7 cellular contexts compared by ENCODE assay signal in genomic region chr2:85894534-85895278, GRCh38. TPM values are rescaled to one million over a fixed set of nuclear protein-coding genes. Genes with fewer than 3 reads are reported as not detected.
DNase-seq lines count a peak whose midpoint lies in the region; TF ChIP-seq lines count a peak whose summit lies in the region.
"Not testable (repeated sequence)": the region's sequence is repeated elsewhere in the genome, so short reads cannot be mapped to it uniquely, and the experiment has no call there.

No MANE protein-coding gene starts in this region.

- BruUV-seq in PC-9 (replicated peaks; lab: Mats Ljungman, UMichigan) = not testable (repeated sequence)

- intact Hi-C loops in PC-9 (cut with micrococcal nuclease; ENCODE audit: unreplicated experiment); dorsolateral prefrontal cortex (cut with DNase I): not testable (repeated sequence)

- not testable (repeated sequence) for H4K20me1 ChIP-seq in PC-9 (ENCODE audit: insufficient read depth); smooth muscle cell (ENCODE audit: low read depth)

- H2AFZ ChIP-seq in PC-9; smooth muscle cell (ENCODE audit: low read depth): not testable (repeated sequence)

- peaks cover 46% of the 10 kb centered on the region for H3K4me1 ChIP-seq in PC-9 (replicated peaks; ENCODE audit: insufficient read depth)
- H3K4me1 ChIP-seq in smooth muscle cell (ENCODE audit: low read depth) = peaks cover 12% of the 10 kb centered on the region

- H3K27me3 Mint-ChIP-seq in activated naive CD4-positive, alpha-beta T cell treated with anti-CD3 and anti-CD28 coated beads, Interleukin-2, amount 50 U/mL, for 24 hours; nephron progenitor cell (ENCODE audit: low read depth, poor library complexity): not testable (repeated sequence)

- H3K27ac ChIP-seq in PC-9 = not testable (repeated sequence)
- H3K27ac ChIP-seq in dorsolateral prefrontal cortex (peak overlapping the region in 56 of 59 donors; percentile 20 to 100 (median 98)), smooth muscle cell (ENCODE audit: low read depth) (peak overlapping the region; percentile 72)

- H3K4me3 Mint-ChIP-seq in activated naive CD4-positive, alpha-beta T cell treated with anti-CD3 and anti-CD28 coated beads, Interleukin-2, amount 50 U/mL, for 24 hours; nephron progenitor cell: not testable (repeated sequence)

- WGBS in smooth muscle cell (ENCODE audit: low lambda C conversion rate) = 98% methylated on average over 6 of the region's 6 CpGs

- not testable (repeated sequence) for H3K36me3 Mint-ChIP-seq in activated naive CD4-positive, alpha-beta T cell treated with anti-CD3 and anti-CD28 coated beads, Interleukin-2, amount 50 U/mL, for 24 hours; nephron progenitor cell (ENCODE audit: low read depth)

- TF ChIP-seq CTCF in PC-9 (conservative IDR thresholded peaks at IDR 0.05); dorsolateral prefrontal cortex (IDR thresholded peaks at IDR 0.05 in 54 of 56, conservative IDR thresholded peaks at IDR 0.05 in 2 of 56; ENCODE audit: low read depth in 1 of 56, partially characterized antibody in 56 of 56); nephron progenitor cell (IDR thresholded peaks at IDR 0.05); smooth muscle cell (IDR thresholded peaks at IDR 0.05; ENCODE audit: borderline replicate concordance, insufficient read depth, poor library complexity, severe bottlenecking): not testable (repeated sequence)

- H3K27ac Mint-ChIP-seq in activated naive CD4-positive, alpha-beta T cell treated with anti-CD3 and anti-CD28 coated beads, Interleukin-2, amount 50 U/mL, for 24 hours = peak overlapping the region; percentile 1
- peak overlapping the region; percentile 84 for H3K27ac Mint-ChIP-seq in nephron progenitor cell

- CTCF ChIA-PET in PC-9 (lab: Charles Lee) = not testable (repeated sequence)

- peak; percentile 45 for DNase-seq in Daoy (ENCODE audit: low read depth)
- DNase-seq in PC-9; dorsolateral prefrontal cortex; nephron progenitor cell; smooth muscle cell (lab: John Stamatoyannopoulos, UW; ENCODE audit: unreplicated experiment): not testable (repeated sequence)
- DNase-seq in kidney tubule cell (ENCODE audit: low spot score) = peak; percentile 39

- H3K4me3 ChIP-seq in PC-9, smooth muscle cell: not testable (repeated sequence)
- peak overlapping the region in 15 of 59 donors; percentile 25 to 99 (median 84) for H3K4me3 ChIP-seq in dorsolateral prefrontal cortex

- H3K4me2 ChIP-seq in PC-9 (0 out of 2 replicates have a peak overlapping the region, but pooled peaks have one; percentile 33), smooth muscle cell (peak overlapping the region; percentile 9)

- not testable (repeated sequence) for H3K36me3 ChIP-seq in PC-9 (ENCODE audit: low read depth); smooth muscle cell (ENCODE audit: low read depth)

- POLR2A ChIA-PET in PC-9 (lab: Charles Lee; ENCODE audit: unreplicated experiment) = not testable (repeated sequence)

- not testable (repeated sequence) for H3K9me3 ChIP-seq in PC-9 (ENCODE audit: insufficient read depth, low read depth); smooth muscle cell (replicated peaks; ENCODE audit: low read depth)

- peaks cover 23% of the 10 kb centered on the region for H3F3A ChIP-seq in PC-9 (ENCODE audit: insufficient read depth, low read depth)
- H3F3A ChIP-seq in smooth muscle cell (ENCODE audit: low read depth) = peaks cover 11% of the 10 kb centered on the region

- not testable (repeated sequence) for H3K9ac ChIP-seq in smooth muscle cell (ENCODE audit: low read depth)

- H3K4me1 Mint-ChIP-seq in activated naive CD4-positive, alpha-beta T cell treated with anti-CD3 and anti-CD28 coated beads, Interleukin-2, amount 50 U/mL, for 24 hours = peaks cover 42% of the 10 kb centered on the region
- H3K4me1 Mint-ChIP-seq in nephron progenitor cell = peaks cover 37% of the 10 kb centered on the region

- not testable (repeated sequence) for H3K9me3 Mint-ChIP-seq in activated naive CD4-positive, alpha-beta T cell treated with anti-CD3 and anti-CD28 coated beads, Interleukin-2, amount 50 U/mL, for 24 hours
- H3K9me3 Mint-ChIP-seq in nephron progenitor cell = peaks cover 39% of the 10 kb centered on the region

- not testable (repeated sequence) for H3K27me3 ChIP-seq in PC-9 (ENCODE audit: insufficient read depth, low read depth); dorsolateral prefrontal cortex; smooth muscle cell (ENCODE audit: low read depth)

- not testable (repeated sequence) for H3K9me2 ChIP-seq in PC-9 (ENCODE audit: insufficient read depth)

- H3K79me2 ChIP-seq in PC-9 (ENCODE audit: low read depth); smooth muscle cell (ENCODE audit: low read depth): not testable (repeated sequence)

RNA-seq across cellular contexts. Expression of gene ST3GAL5, which starts 5.9 kb away (rescaled TPM):
- total RNA-seq in Daoy (2014; rRNA removed; shearing (Covaris generic)) = 24.5 and 31.9 TPM in 2 replicates
- total RNA-seq in PC-9 (2021) (5.9 and 7.2 TPM in 2 replicates), dorsolateral prefrontal cortex (100 to 1,000 TPM in 11 of 120 experiments, 10 to 100 TPM in 109; 56.0 to 109 (median 86.7) TPM), smooth muscle cell (21.3 and 26.4 TPM in 2 replicates)
- polyA plus RNA-seq in smooth muscle cell = 10.9 and 12.3 TPM in 2 replicates
